Comparison of ENCODE assay signal across 25 cellular contexts in the genomic region with DNA sequence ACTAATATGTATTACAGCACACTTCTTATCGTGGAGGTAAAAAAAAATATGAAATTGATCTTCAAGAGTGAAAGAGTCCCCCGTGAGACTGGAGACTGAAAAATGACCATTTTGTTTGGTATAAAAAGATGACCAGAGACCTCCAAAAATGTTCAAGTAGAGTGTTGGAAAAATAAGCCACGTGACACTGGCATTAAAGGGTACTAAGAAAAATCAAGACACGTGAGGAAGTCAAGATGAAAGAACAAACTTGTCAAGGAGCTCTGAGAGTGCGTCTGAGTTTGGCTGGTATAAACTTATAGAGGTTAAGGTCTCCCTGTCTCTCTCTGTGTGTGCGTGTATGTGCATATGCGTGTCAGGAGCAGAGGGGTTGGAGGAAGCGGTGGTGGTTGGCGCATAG.
"Had no signal": no experiment of that assay in that cellular context is flagged by ENCODE, and none has a peak within 500 bp of the region (broad histone marks: within the 10 kb centered on the region; RNA-seq: fewer than 3 reads in every experiment).

No MANE protein-coding gene starts in this region.

- H3K4me1 Mint-ChIP-seq: mesothelial cell of epicardium, naive B cell had no signal

- H3K36me3 Mint-ChIP-seq: mesothelial cell of epicardium, naive B cell had no signal

- H3K4me3 ChIP-seq: coronary artery, dorsolateral prefrontal cortex, esophagus squamous epithelium, gastrocnemius medialis, heart right ventricle, left lung, lower lobe of right lung, mucosa of descending colon had no signal

- H3K9me3 ChIP-seq: esophagus squamous epithelium, gastrocnemius medialis, lower lobe of right lung, mucosa of descending colon had no signal

- H3K27me3 ChIP-seq: dorsolateral prefrontal cortex, esophagus squamous epithelium, gastrocnemius medialis, heart right ventricle, left lung had no signal

- H3K4me1 ChIP-seq: esophagus squamous epithelium, gastrocnemius medialis, heart right ventricle, left lung, lower lobe of right lung had no signal

- DNase-seq: dermis blood vessel endothelial cell; dorsolateral prefrontal cortex; effector CD4-positive, alpha-beta T cell; effector memory CD4-positive, alpha-beta T cell; esophagus squamous epithelium; foreskin fibroblast; foreskin melanocyte; gastrocnemius medialis; glutamatergic neuron; head of caudate nucleus; heart right ventricle; hippocampal formation; left cardiac atrium; left lung; left ventricle myocardium superior; lower lobe of right lung; mesenchymal stem cell; mucosa of descending colon; naive B cell had no signal

- H3K27me3 Mint-ChIP-seq: naive B cell had no signal

- ATAC-seq: gastrocnemius medialis, heart right ventricle, left cardiac atrium, left lung, left ventricle myocardium superior, lower lobe of right lung, mucosa of descending colon had no signal

- H3K36me3 ChIP-seq: esophagus squamous epithelium, gastrocnemius medialis, heart right ventricle, left lung, lower lobe of right lung had no signal

- H3K4me3 Mint-ChIP-seq: mesothelial cell of epicardium, naive B cell had no signal

- H3K27ac Mint-ChIP-seq: mesothelial cell of epicardium, naive B cell had no signal

- FAIRE-seq: colon, endothelial cell of umbilical vein, islet of Langerhans, keratinocyte had no signal

- H3K27ac ChIP-seq: coronary artery, dorsolateral prefrontal cortex, esophagus squamous epithelium, gastrocnemius medialis, heart right ventricle, left lung, lower lobe of right lung had no signal
